Comparison of ENCODE assay signal across 14 cellular contexts in genomic region chr19:5632241-5632612, GRCh38. TPM values are rescaled to one million over a fixed set of nuclear protein-coding genes. Genes with fewer than 3 reads are reported as not detected.
DNase-seq lines count a peak whose midpoint lies in the region; ATAC-seq and TF ChIP-seq lines count a peak whose summit lies in the region.
"Had no signal": no experiment of that assay in that cellular context is flagged by ENCODE, and none has a peak within 500 bp of the region (broad histone marks: within the 10 kb centered on the region; RNA-seq: fewer than 3 reads in every experiment).

No MANE protein-coding gene starts in this region.

- H3K4me2 ChIP-seq in Loucy (ENCODE audit: low read depth, low read length, poor library complexity, severe bottlenecking), result peak overlapping the region; percentile 39

- H3K9ac ChIP-seq in Loucy (ENCODE audit: low read depth, low read length, poor library complexity, severe bottlenecking), result no peak overlapping the region

- no peaks in the 10 kb centered on the region for H3K9me2 ChIP-seq in Loucy (replicated peaks; ENCODE audit: low read depth, low read length)

- intact Hi-C loops in sigmoid colon (cut with DNase I), result no loop called here

- peaks cover 99% of the 10 kb centered on the region for H3K79me2 ChIP-seq in Loucy (ENCODE audit: insufficient read depth, low read length)

- H4K20me1 ChIP-seq in Loucy (ENCODE audit: insufficient read depth, low read length, poor library complexity, severe bottlenecking), result peaks cover 88% of the 10 kb centered on the region

- H3K36me3 ChIP-seq in Loucy (ENCODE audit: insufficient read depth, low read length), result peaks cover 49% of the 10 kb centered on the region
- H3K36me3 ChIP-seq in sigmoid colon, result peaks cover under 1 to 33% (median 8%) of the 10 kb centered on the region in 4 donors

- no peak for TF ChIP-seq EP300 in sigmoid colon (IDR thresholded peaks at IDR 0.05)

- H3K4me3 ChIP-seq in Loucy (ENCODE audit: low read length, poor library complexity, severe bottlenecking) (no peak overlapping the region), sigmoid colon (no peak overlapping the region)
- H3K4me3 ChIP-seq: ascending aorta had no signal

- no peak overlapping the region for H2AFZ ChIP-seq in Loucy (ENCODE audit: low read length)

- peak overlapping the region in 3 of 4 donors; percentile 2 to 49 (median 12) for H3K27ac ChIP-seq in sigmoid colon
- H3K27ac ChIP-seq: ascending aorta had no signal

- 74 to 78% methylated on average over 4 of the region's 4 CpGs for WGBS in sigmoid colon, 2 donors

- DNase-seq in GF-D8 (lab: John Stamatoyannopoulos, UW), result peak; percentile 2
- no peak for DNase-seq in left lobe of liver (ENCODE audit: low spot score)
- DNase-seq in sigmoid colon, result no peak
- no peak for DNase-seq in activated CD4-positive, alpha-beta T cell treated with anti-CD3 and anti-CD28 coated beads, Interleukin-2, amount 50 U/mL, for 48 hours
- no peak for DNase-seq in NCI-H1105 (lab: John Stamatoyannopoulos, UW)
- DNase-seq: activated CD4-positive, alpha-beta memory T cell treated with anti-CD3 and anti-CD28 coated beads for 36 hours; kidney glomerular epithelial cell; NCI-H1694 treated with DMSO at 0.1 percent for 48 hours; NCI-H446; stimulated activated naive CD4-positive, alpha-beta T cell treated with Interleukin-2 at 50 U/mL for 16 hours; SW 1271 had no signal

- TF ChIP-seq POLR2A in sigmoid colon (IDR thresholded peaks at IDR 0.05), result no peak

- TF ChIP-seq CTCF in Loucy (conservative IDR thresholded peaks at IDR 0.05; ENCODE audit: low read length) (no peak), sigmoid colon (IDR thresholded peaks at IDR 0.05) (no peak)

- H3K4me1 ChIP-seq in Loucy (ENCODE audit: insufficient read depth, low read length, poor library complexity, severe bottlenecking) (peaks cover 32% of the 10 kb centered on the region), sigmoid colon (peaks cover 0 to 92% (median 76%) of the 10 kb centered on the region in 4 donors)

- H3K27me3 ChIP-seq in Loucy (ENCODE audit: insufficient read depth, low read length, poor library complexity, severe bottlenecking) (no peaks in the 10 kb centered on the region), sigmoid colon (no peaks in the 10 kb centered on the region)
- H3K27me3 ChIP-seq: ascending aorta had no signal

- H3K9me3 ChIP-seq in Loucy (ENCODE audit: insufficient read depth, low read depth, low read length) (no peaks in the 10 kb centered on the region), sigmoid colon (no peaks in the 10 kb centered on the region)
- H3K9me3 ChIP-seq: ascending aorta had no signal

- peak; percentile 68 for ATAC-seq in left lobe of liver
- no peak for ATAC-seq in GM19452 (IDR thresholded peaks at IDR 0.05; ENCODE audit: unreplicated experiment)

- H3F3A ChIP-seq in Loucy (ENCODE audit: low read depth), result no peaks in the 10 kb centered on the region

RNA-seq across cellular contexts. Expression of gene SAFB, which starts 9.3 kb away (rescaled TPM):
- total RNA-seq in left lobe of liver, result 48.6 TPM
- 10 to 100 TPM; 48.9 to 75.9 (median 60.4) TPM for total RNA-seq in sigmoid colon
- polyA plus RNA-seq in sigmoid colon, result 10 to 100 TPM; 25.7 to 64.1 (median 30.6) TPM

RNA-seq across cellular contexts. Expression of gene SAFB2, which starts 9.7 kb away (rescaled TPM):
- total RNA-seq in left lobe of liver, result 49.4 TPM
- total RNA-seq in sigmoid colon, result 10 to 100 TPM; 22.8 to 80.0 (median 38.1) TPM
- 10 to 100 TPM; 22.2 to 58.8 (median 24.3) TPM for polyA plus RNA-seq in sigmoid colon

RNA-seq across cellular contexts. Expression of gene MICOS13, which starts 48.1 kb away (rescaled TPM):
- 38.4 TPM for total RNA-seq in left lobe of liver
- 10 to 100 TPM; 39.6 to 87.8 (median 61.7) TPM for total RNA-seq in sigmoid colon
- 100 to 1,000 TPM; 110 to 160 (median 120) TPM for polyA plus RNA-seq in sigmoid colon

RNA-seq across cellular contexts. Expression of gene HSD11B1L, which starts 48.6 kb away (rescaled TPM):
- total RNA-seq in left lobe of liver (4.1 TPM), sigmoid colon (10 to 100 TPM; 19.9 to 37.1 (median 23.3) TPM)
- polyA plus RNA-seq in sigmoid colon, result 1 to 10 TPM; 4.2 to 8.4 (median 6.3) TPM

RNA-seq across cellular contexts. Expression of gene RPL36, which starts 57.9 kb away (rescaled TPM):
- total RNA-seq in left lobe of liver, result 241 TPM
- 1,000 to 10,000 TPM in 2 of 4 donors, 100 to 1,000 TPM in 2; 593 to 1,408 (median 902) TPM for total RNA-seq in sigmoid colon
- 1,000 to 10,000 TPM; 1,490 to 2,228 (median 1,816) TPM for polyA plus RNA-seq in sigmoid colon
